In the genomic region with DNA sequence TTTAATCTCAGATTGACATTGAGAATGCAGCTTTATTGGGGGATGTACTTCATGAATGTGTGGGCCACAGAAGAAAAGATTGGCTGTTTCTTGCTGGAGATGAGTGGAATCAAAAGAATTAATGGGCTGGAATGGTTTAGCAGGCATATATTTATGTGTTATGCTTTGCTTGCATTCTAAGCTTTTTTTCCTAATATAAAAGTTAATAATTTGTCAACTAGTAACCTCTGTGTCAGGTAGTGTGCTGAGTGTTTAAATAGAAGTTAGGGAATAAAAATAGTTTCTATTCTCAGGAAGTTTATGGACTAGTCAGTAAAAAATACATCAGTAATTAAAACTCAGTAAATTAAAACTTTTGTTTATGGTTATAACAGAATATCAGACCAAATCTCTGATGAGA, we compare ENCODE assay signal across 15 cellular contexts.
"Had no signal": no experiment of that assay in that cellular context is flagged by ENCODE, and none has a peak within 500 bp of the region (broad histone marks: within the 10 kb centered on the region; RNA-seq: fewer than 3 reads in every experiment).

No MANE protein-coding gene starts in this region.

- ATAC-seq: effector memory CD8-positive, alpha-beta T cell; left colon; left ventricle myocardium superior; lower lobe of right lung; naive thymus-derived CD8-positive, alpha-beta T cell; pancreas; stimulated activated naive B cell treated with anti-CD40 and anti-IgM and Interleukin-4, amounts not matched to agents 10 μg/mL and 1 μg/mL and 100 μg/mL, for 72 hours had no signal

- DNase-seq: dermis blood vessel endothelial cell; effector memory CD8-positive, alpha-beta T cell; erythroblast; esophagus squamous epithelium; left colon; left ventricle myocardium superior; lower lobe of right lung; naive thymus-derived CD8-positive, alpha-beta T cell; pancreas; right lobe of liver; small intestine; stimulated activated CD4-positive, alpha-beta T cell treated with anti-CD3 and anti-CD28 coated beads, Interleukin-15, amount 100 ng/mL, for 24 hours; stimulated activated CD4-positive, alpha-beta T cell treated with anti-CD3 and anti-CD28 coated beads, Interleukin-2, amount 100 ng/mL, for 48 hours; stimulated activated naive B cell treated with anti-CD40 and anti-IgM and Interleukin-4, amounts not matched to agents 10 μg/mL and 1 μg/mL and 100 μg/mL, for 72 hours; upper lobe of left lung had no signal
